ENCODE assay signal across 27 cellular contexts in genomic region chr1:230368871-230369270, GRCh38. TPM values are rescaled to one million over a fixed set of nuclear protein-coding genes. Genes with fewer than 3 reads are reported as not detected.
"Had no signal": no experiment of that assay in that cellular context is flagged by ENCODE, and none has a peak within 500 bp of the region (broad histone marks: within the 10 kb centered on the region; RNA-seq: fewer than 3 reads in every experiment).

No MANE protein-coding gene starts in this region.

- H3K27me3 ChIP-seq: brain microvascular endothelial cell had no signal

- H3K9me3 ChIP-seq: esophagus squamous epithelium had no signal

- H3K4me1 ChIP-seq: esophagus squamous epithelium had no signal

- H3K27ac ChIP-seq: brain microvascular endothelial cell, epithelial cell of prostate, esophagus squamous epithelium, VCaP had no signal

- DNase-seq: activated CD4-positive, alpha-beta memory T cell treated with anti-CD3 and anti-CD28 coated beads, Interleukin-2, amount 10 ng/mL, durations not matched to agents 7 days and 5 days; activated CD4-positive, alpha-beta T cell treated with anti-CD3 and anti-CD28 coated beads for 1 hour; activated CD4-positive, alpha-beta T cell treated with anti-CD3 and anti-CD28 coated beads for 4 hours; activated CD4-positive, alpha-beta T cell treated with anti-CD3 and anti-CD28 coated beads, Interleukin-2, amount 10 ng/mL, durations not matched to agents 7 days and 5 days; activated CD4-positive, alpha-beta T cell treated with anti-CD3 and anti-CD28 coated beads, Interleukin-2, amount 50 U/mL, for 4 hours; activated CD8-positive, alpha-beta memory T cell treated with anti-CD3 and anti-CD28 coated beads, Interleukin-2, amount 50 U/mL, for 48 hours; activated gamma-delta T cell; activated naive CD4-positive, alpha-beta T cell; activated naive CD4-positive, alpha-beta T cell treated with anti-CD3 and anti-CD28 coated beads, Interleukin-2, amount 10 ng/mL, durations not matched to agents 7 days and 5 days; activated naive CD8-positive, alpha-beta T cell treated with anti-CD3 and anti-CD28 coated beads, Interleukin-2, amount 10 ng/mL, durations not matched to agents 7 days and 5 days; activated T-cell treated with anti-CD3 and anti-CD28 coated beads for 4 hours; activated T-cell treated with anti-CD3 and anti-CD28 coated beads, Interleukin-2, amount 50 U/mL, for 24 hours; activated T-cell treated with anti-CD3 and anti-CD28 coated beads, Interleukin-2, amount 50 U/mL, for 72 hours; anterior cingulate cortex; brain microvascular endothelial cell; cortex of kidney; dermis blood vessel endothelial cell; effector CD8-positive, alpha-beta T cell; esophagus squamous epithelium; foreskin melanocyte; T-helper 2 cell had no signal

- H3K36me3 ChIP-seq: brain microvascular endothelial cell, esophagus squamous epithelium had no signal

- ATAC-seq: activated naive CD4-positive, alpha-beta T cell treated with anti-CD3 and anti-CD28 coated beads, Interleukin-2, amount 50 U/mL, for 72 hours; activated T-cell treated with anti-CD3 and anti-CD28 coated beads, Interleukin-2, amount 50 U/mL, for 72 hours; WTC11 had no signal

- H3K4me3 ChIP-seq: esophagus squamous epithelium had no signal

RNA-seq across cellular contexts. Expression of gene PGBD5, which starts 57.3 kb away (rescaled TPM):
- total RNA-seq: activated CD4-positive, alpha-beta memory T cell treated with anti-CD3 and anti-CD28 coated beads, Interleukin-2, amount 10 ng/mL, durations not matched to agents 7 days and 5 days; activated CD4-positive, alpha-beta T cell treated with anti-CD3 and anti-CD28 coated beads, Interleukin-2, amount 10 ng/mL, durations not matched to agents 7 days and 5 days; activated naive CD8-positive, alpha-beta T cell treated with anti-CD3 and anti-CD28 coated beads, Interleukin-2, amount 10 ng/mL, durations not matched to agents 7 days and 5 days; endothelial cell of umbilical vein; fibroblast of villous mesenchyme had no signal
